28 cellular contexts compared by ENCODE assay signal in genomic region chr2:159776321-159776720, GRCh38. TPM values are rescaled to one million over a fixed set of nuclear protein-coding genes. Genes with fewer than 3 reads are reported as not detected.
DNase-seq lines count a peak whose midpoint lies in the region; ATAC-seq and TF ChIP-seq lines count a peak whose summit lies in the region.
"Had no signal": no experiment of that assay in that cellular context is flagged by ENCODE, and none has a peak within 500 bp of the region (broad histone marks: within the 10 kb centered on the region; RNA-seq: fewer than 3 reads in every experiment).

No MANE protein-coding gene starts in this region.

- no peaks in the 10 kb centered on the region for H4K20me1 ChIP-seq in fibroblast of lung (ENCODE audit: control insufficient read depth, extremely low read depth, insufficient read depth, low read length)

- H3K4me3 Mint-ChIP-seq in Caco-2 (ENCODE audit: unreplicated experiment) (no peak overlapping the region), osteocyte (ENCODE audit: unreplicated experiment) (no peak overlapping the region)
- H3K4me3 Mint-ChIP-seq: activated CD4-positive, alpha-beta T cell treated with anti-CD3 and anti-CD28 coated beads, Interleukin-2, amount 10 ng/mL, durations not matched to agents 24 days and 14 days; activated T-cell treated with anti-CD3 and anti-CD28 coated beads, Interleukin-2, amount 50 U/mL, for 24 hours; stimulated activated naive B cell treated with anti-CD40 and anti-IgM and Interleukin-4, amounts not matched to agents 10 μg/mL and 1 μg/mL and 100 μg/mL, for 72 hours had no signal

- H3K36me3 ChIP-seq in Caco-2 (ENCODE audit: control insufficient read depth, insufficient read depth, low read length) (no peaks in the 10 kb centered on the region), fibroblast of lung (ENCODE audit: control insufficient read depth, insufficient read depth, low read length) (no peaks in the 10 kb centered on the region), A673 (ENCODE audit: insufficient read depth, low read length, poor library complexity, severe bottlenecking) (no peaks in the 10 kb centered on the region)

- H3K9me3 ChIP-seq in Caco-2 (no peaks in the 10 kb centered on the region), fibroblast of lung (ENCODE audit: control insufficient read depth, insufficient read depth, low read depth, low read length) (no peaks in the 10 kb centered on the region), A673 (ENCODE audit: low read depth, low read length, poor library complexity, severe bottlenecking) (no peaks in the 10 kb centered on the region)
- H3K9me3 ChIP-seq: body of pancreas, Peyer's patch, upper lobe of left lung had no signal

- H3K27me3 ChIP-seq in Caco-2 (replicated peaks; ENCODE audit: control insufficient read depth, insufficient read depth, low read length) (no peaks in the 10 kb centered on the region), fibroblast of lung (ENCODE audit: control insufficient read depth, insufficient read depth, low read length) (no peaks in the 10 kb centered on the region), A673 (replicated peaks; ENCODE audit: insufficient read depth, low read depth, low read length, poor library complexity) (no peaks in the 10 kb centered on the region)
- H3K27me3 ChIP-seq: body of pancreas, Peyer's patch, upper lobe of left lung had no signal

- CTCF ChIA-PET in Caco-2 (lab: Charles Lee): no interaction called here
- CTCF ChIA-PET in A673 (lab: Charles Lee): no interaction called here

- no peaks in the 10 kb centered on the region for H3K27me3 Mint-ChIP-seq in Caco-2 (ENCODE audit: insufficient read depth, unreplicated experiment)
- H3K27me3 Mint-ChIP-seq in osteocyte (ENCODE audit: unreplicated experiment): no peaks in the 10 kb centered on the region
- H3K27me3 Mint-ChIP-seq: activated CD4-positive, alpha-beta T cell treated with anti-CD3 and anti-CD28 coated beads, Interleukin-2, amount 10 ng/mL, durations not matched to agents 24 days and 14 days; activated T-cell treated with anti-CD3 and anti-CD28 coated beads, Interleukin-2, amount 50 U/mL, for 24 hours; stimulated activated naive B cell treated with anti-CD40 and anti-IgM and Interleukin-4, amounts not matched to agents 10 μg/mL and 1 μg/mL and 100 μg/mL, for 72 hours had no signal

- H3K27ac ChIP-seq in fibroblast of lung (ENCODE audit: insufficient read depth, low read length): no peak overlapping the region
- H3K27ac ChIP-seq in A673 (ENCODE audit: low read depth, low read length, poor library complexity, severe bottlenecking): no peak overlapping the region
- H3K27ac ChIP-seq: body of pancreas, C4-2B, Peyer's patch, upper lobe of left lung, VCaP had no signal

- intact Hi-C loops in Caco-2 (cut with micrococcal nuclease; ENCODE audit: unreplicated experiment): no loop called here
- intact Hi-C loops in A673 (cut with micrococcal nuclease; ENCODE audit: unreplicated experiment): no loop called here
- intact Hi-C loops in left ventricle myocardium superior (cut with micrococcal nuclease): no loop called here

- H3K9me3 Mint-ChIP-seq in Caco-2 (ENCODE audit: unreplicated experiment) (no peaks in the 10 kb centered on the region), osteocyte (ENCODE audit: unreplicated experiment) (no peaks in the 10 kb centered on the region)
- H3K9me3 Mint-ChIP-seq: activated CD4-positive, alpha-beta T cell treated with anti-CD3 and anti-CD28 coated beads, Interleukin-2, amount 10 ng/mL, durations not matched to agents 24 days and 14 days; activated T-cell treated with anti-CD3 and anti-CD28 coated beads, Interleukin-2, amount 50 U/mL, for 24 hours; stimulated activated naive B cell treated with anti-CD40 and anti-IgM and Interleukin-4, amounts not matched to agents 10 μg/mL and 1 μg/mL and 100 μg/mL, for 72 hours had no signal

- DNase-seq in Caco-2: no peak
- no peak for DNase-seq in fibroblast of lung (ENCODE audit: low read depth in 2 of 2)
- no peak for DNase-seq in osteocyte (ENCODE audit: extremely low spot score, unreplicated experiment)
- no peak for DNase-seq in A673 (ENCODE audit: low spot score)
- no peak for DNase-seq in nucleus accumbens (lab: John Stamatoyannopoulos, UW)
- no peak for DNase-seq in left ventricle myocardium superior
- DNase-seq: activated CD4-positive, alpha-beta T cell treated with anti-CD3 and anti-CD28 coated beads, Interleukin-2, amount 10 ng/mL, durations not matched to agents 24 days and 14 days; activated gamma-delta T cell treated with Interleukin-2 at 50 U/mL for 16 hours; activated T-cell treated with anti-CD3 and anti-CD28 coated beads, Interleukin-2, amount 50 U/mL, for 24 hours; body of pancreas; COR-L47; head of caudate nucleus; mesendoderm; NCI-H446 treated with DMSO at 0.1 percent for 48 hours; NCI-H774; Peyer's patch; SIG-M5; stimulated activated naive B cell treated with anti-CD40 and anti-IgM and Interleukin-4, amounts not matched to agents 10 μg/mL and 1 μg/mL and 100 μg/mL, for 72 hours; substantia nigra; SW 1271; T-helper 9 cell; upper lobe of left lung had no signal

- H3K27ac Mint-ChIP-seq in Caco-2 (ENCODE audit: unreplicated experiment) (no peak overlapping the region), osteocyte (ENCODE audit: unreplicated experiment) (no peak overlapping the region)
- H3K27ac Mint-ChIP-seq: activated CD4-positive, alpha-beta T cell treated with anti-CD3 and anti-CD28 coated beads, Interleukin-2, amount 10 ng/mL, durations not matched to agents 24 days and 14 days; activated T-cell treated with anti-CD3 and anti-CD28 coated beads, Interleukin-2, amount 50 U/mL, for 24 hours had no signal

- H3K4me3 ChIP-seq in Caco-2 (ENCODE audit: low read depth, low read length) (no peak overlapping the region), WI38 (ENCODE audit: low read depth, low read length) (no peak overlapping the region), fibroblast of lung (replicated peaks in 1 of 4; ENCODE audit: control extremely low read depth in 1 of 4, insufficient read depth in 1 of 4, low read depth in 3 of 4, low read length in 4 of 4) (no peak overlapping the region), A673 (ENCODE audit: low read depth, low read length, poor library complexity, severe bottlenecking) (no peak overlapping the region)
- H3K4me3 ChIP-seq: body of pancreas, Peyer's patch, upper lobe of left lung had no signal

- POLR2A ChIA-PET in Caco-2 (lab: Charles Lee) (no interaction called here), A673 (lab: Charles Lee; ENCODE audit: low non-redundant PET) (no interaction called here)

- H3K36me3 Mint-ChIP-seq in Caco-2 (ENCODE audit: insufficient read depth, unreplicated experiment) (peaks cover 55% of the 10 kb centered on the region), osteocyte (ENCODE audit: unreplicated experiment) (peaks cover 39% of the 10 kb centered on the region)

- H3K79me2 ChIP-seq in fibroblast of lung (ENCODE audit: control insufficient read depth, insufficient read depth, low read length): no peaks in the 10 kb centered on the region

- H3K9ac ChIP-seq in fibroblast of lung (ENCODE audit: insufficient read depth, low read length): no peak overlapping the region

- no peak overlapping the region for H2AFZ ChIP-seq in fibroblast of lung (ENCODE audit: low read length)

- TF ChIP-seq CTCF in Caco-2 (IDR thresholded peaks at IDR 0.05; ENCODE audit: insufficient read depth in 1 of 2, low read depth in 1 of 2, low read length in 1 of 2, severe bottlenecking in 1 of 2, unreplicated experiment in 1 of 2): peak; percentile 22 to 28
- TF ChIP-seq CTCF in WI38 (IDR thresholded peaks at IDR 0.05; ENCODE audit: low read depth, low read length): peak; percentile 12; the same call in 1 of the 2 replicates
- peak; percentile 14 to 23 for TF ChIP-seq CTCF in fibroblast of lung (conservative IDR thresholded peaks at IDR 0.05 in 1 of 2, IDR thresholded peaks at IDR 0.05 in 1 of 2; ENCODE audit: low read depth in 1 of 2, low read length in 2 of 2)
- TF ChIP-seq CTCF in osteocyte (IDR thresholded peaks at IDR 0.05): peak; percentile 17
- TF ChIP-seq CTCF in A673 (conservative IDR thresholded peaks at IDR 0.05; ENCODE audit: low read depth, low read length): no peak

- ATAC-seq in GM21515 (IDR thresholded peaks at IDR 0.05; ENCODE audit: unreplicated experiment): no peak
- ATAC-seq in left ventricle myocardium superior: no peak
- ATAC-seq: body of pancreas; left lobe of liver; stimulated activated naive B cell treated with anti-CD40 and anti-IgM and Interleukin-4, amounts not matched to agents 10 μg/mL and 1 μg/mL and 100 μg/mL, for 72 hours had no signal

- H3K4me1 ChIP-seq in Caco-2: peaks cover 7% of the 10 kb centered on the region
- no peaks in the 10 kb centered on the region for H3K4me1 ChIP-seq in fibroblast of lung (ENCODE audit: control insufficient read depth, extremely low read depth, insufficient read depth, low read length)
- no peaks in the 10 kb centered on the region for H3K4me1 ChIP-seq in A673 (ENCODE audit: insufficient read depth, low read length, poor library complexity, severe bottlenecking)
- H3K4me1 ChIP-seq: Peyer's patch, upper lobe of left lung had no signal

- H3K4me1 Mint-ChIP-seq in Caco-2 (ENCODE audit: low read depth, unreplicated experiment): peaks cover 19% of the 10 kb centered on the region
- peaks cover 16% of the 10 kb centered on the region for H3K4me1 Mint-ChIP-seq in osteocyte (ENCODE audit: unreplicated experiment)
- H3K4me1 Mint-ChIP-seq: activated CD4-positive, alpha-beta T cell treated with anti-CD3 and anti-CD28 coated beads, Interleukin-2, amount 10 ng/mL, durations not matched to agents 24 days and 14 days had no signal

- H3K4me2 ChIP-seq in fibroblast of lung (ENCODE audit: extremely low read depth, insufficient read depth, low read length): no peak overlapping the region

- no TSS peak for BruUV-seq in Caco-2 (replicated peaks; lab: Mats Ljungman, UMichigan)
- no TSS peak for BruUV-seq in A673 (replicated peaks; lab: Mats Ljungman, UMichigan)

RNA-seq across cellular contexts. Expression of gene CD302, which starts 21.7 kb away (rescaled TPM):
- total RNA-seq in Caco-2 (2022) (7.5 and 7.6 TPM in 2 replicates), fibroblast of lung (9.4 and 15.9 TPM in 2 replicates), osteocyte (18.4 and 19.3 TPM in 2 replicates), A673 (2021) (0.24 and 0.31 TPM in 2 replicates), left ventricle myocardium superior (19.9 TPM)
- 13.7 and 19.1 TPM in 2 replicates for polyA plus RNA-seq in fibroblast of lung
- 5.4 and 8.7 TPM in 2 replicates for polyA plus RNA-seq in fibroblast of lung (2012)
- 1.3 and 1.9 TPM in 2 replicates for polyA minus RNA-seq in fibroblast of lung (ENCODE audit: low replicate concordance)
- total RNA-seq: G401 had no signal
